31 cellular contexts compared by ENCODE assay signal in the genomic region with DNA sequence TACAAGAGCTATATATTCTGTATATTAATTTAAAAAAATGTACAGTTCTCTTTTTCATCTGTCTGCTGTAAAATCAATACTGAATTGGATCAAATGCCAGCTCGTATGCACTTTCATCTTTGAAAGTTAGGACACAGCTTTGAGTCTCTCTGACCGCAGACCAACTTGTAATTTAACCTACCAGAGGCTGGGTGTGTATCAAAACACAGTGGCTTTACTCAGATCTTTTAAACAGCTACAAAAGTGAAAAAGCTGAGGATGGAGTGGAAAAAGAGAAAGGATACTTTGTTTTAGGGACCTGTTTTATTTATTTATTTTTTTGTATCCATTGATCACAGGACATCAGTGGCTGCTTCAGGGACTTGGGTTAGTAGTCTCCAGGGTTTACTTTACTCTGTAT. TPM values are rescaled to one million over a fixed set of nuclear protein-coding genes. Genes with fewer than 3 reads are reported as not detected.
"Had no signal": no experiment of that assay in that cellular context is flagged by ENCODE, and none has a peak within 500 bp of the region (broad histone marks: within the 10 kb centered on the region; RNA-seq: fewer than 3 reads in every experiment).

No MANE protein-coding gene starts in this region.

- H3K9me3 Mint-ChIP-seq: activated CD4-positive, alpha-beta T cell treated with anti-CD3 and anti-CD28 coated beads, Interleukin-2, amount 10 ng/mL, durations not matched to agents 7 days and 5 days; activated naive CD4-positive, alpha-beta T cell treated with anti-CD3 and anti-CD28 coated beads, Interleukin-2, amount 50 U/mL, for 24 hours; activated naive CD8-positive, alpha-beta T cell treated with anti-CD3 and anti-CD28 coated beads, Interleukin-2, amount 10 ng/mL, durations not matched to agents 7 days and 5 days; activated T-cell treated with anti-CD3 and anti-CD28 coated beads, Interleukin-2, amount 50 U/mL, for 24 hours; activated T-helper 2 cell treated with anti-CD3 and anti-CD28 coated beads, Interferon-gamma antibody, Interleukin-2, Interleukin-4, amounts not matched to agents 10 μg/mL and 5 μg/mL and 100 μg/mL, durations not matched to agents 14 hours and 24 hours and 36 hours; T-helper 1 cell treated with Interleukin-12 subunit alpha and Interleukin-12 subunit beta and Interleukin-4 antibody, amounts not matched to agents 30 μg/mL and 1 μg/mL, for 36 hours; T-helper 2 cell treated with Interferon-gamma antibody and Interleukin-4, amounts not matched to agents 5 μg/mL and 100 μg/mL, for 36 hours had no signal

- ATAC-seq: activated CD8-positive, alpha-beta T cell treated with anti-CD3 and anti-CD28 coated beads, Interleukin-2, amount 10 ng/mL, durations not matched to agents 7 days and 5 days; body of pancreas had no signal

- DNase-seq: activated CD4-positive, alpha-beta T cell treated with anti-CD3 and anti-CD28 coated beads, Interleukin-2, amount 10 ng/mL, durations not matched to agents 7 days and 5 days; activated CD4-positive, alpha-beta T cell treated with anti-CD3 and anti-CD28 coated beads, Interleukin-2, amount 50 U/mL, for 48 hours; activated CD8-positive, alpha-beta T cell treated with anti-CD3 and anti-CD28 coated beads, Interleukin-2, amount 10 ng/mL, durations not matched to agents 7 days and 5 days; activated gamma-delta T cell; activated naive CD4-positive, alpha-beta T cell treated with Interleukin-2 at 50 U/mL for 16 hours; activated naive CD8-positive, alpha-beta T cell treated with anti-CD3 and anti-CD28 coated beads, Interleukin-2, amount 10 ng/mL, durations not matched to agents 7 days and 5 days; activated T-cell treated with anti-CD3 and anti-CD28 coated beads, Interleukin-2, amount 50 U/mL, for 24 hours; body of pancreas; caudate nucleus; Kasumi-1; KG1; MG63; NCI-H1048; NCI-H1105 treated with DMSO at 0.1 percent for 48 hours; NCI-H1436; NCI-H1694; NCI-H1930; NCI-H2081 treated with DMSO at 0.1 percent for 48 hours; NCI-H345; NCI-H526; NCI-H748 treated with DMSO at 0.1 percent for 48 hours; OCI-M1; SHP77; SK-N-SH had no signal

- H3K4me2 ChIP-seq: SK-N-SH had no signal

- H3K4me3 ChIP-seq: body of pancreas, MG63, SJCRH30 had no signal

- H3K4me1 Mint-ChIP-seq: activated CD4-positive, alpha-beta T cell treated with anti-CD3 and anti-CD28 coated beads, Interleukin-2, amount 10 ng/mL, durations not matched to agents 7 days and 5 days; activated naive CD8-positive, alpha-beta T cell treated with anti-CD3 and anti-CD28 coated beads, Interleukin-2, amount 10 ng/mL, durations not matched to agents 7 days and 5 days had no signal

- H3K4me3 Mint-ChIP-seq: activated CD4-positive, alpha-beta T cell treated with anti-CD3 and anti-CD28 coated beads, Interleukin-2, amount 10 ng/mL, durations not matched to agents 7 days and 5 days; activated CD8-positive, alpha-beta T cell treated with anti-CD3 and anti-CD28 coated beads, Interleukin-2, amount 10 ng/mL, durations not matched to agents 7 days and 5 days; activated naive CD4-positive, alpha-beta T cell treated with anti-CD3 and anti-CD28 coated beads, Interleukin-2, amount 50 U/mL, for 24 hours; activated naive CD8-positive, alpha-beta T cell treated with anti-CD3 and anti-CD28 coated beads, Interleukin-2, amount 10 ng/mL, durations not matched to agents 7 days and 5 days; activated T-cell treated with anti-CD3 and anti-CD28 coated beads, Interleukin-2, amount 50 U/mL, for 24 hours; T-helper 1 cell treated with Interleukin-12 subunit alpha and Interleukin-12 subunit beta and Interleukin-4 antibody, amounts not matched to agents 30 μg/mL and 1 μg/mL, for 36 hours; T-helper 2 cell treated with Interferon-gamma antibody and Interleukin-4, amounts not matched to agents 5 μg/mL and 100 μg/mL, for 36 hours had no signal

- H3K4me1 ChIP-seq: body of pancreas, SJCRH30 had no signal

- H3K27ac ChIP-seq: body of pancreas, SJCRH30 had no signal

- H3K9me3 ChIP-seq: body of pancreas, MG63, SJCRH30, SK-N-SH had no signal

- H3K27me3 ChIP-seq: body of pancreas, MG63, SJCRH30 had no signal

- H3K27me3 Mint-ChIP-seq: activated CD4-positive, alpha-beta T cell treated with anti-CD3 and anti-CD28 coated beads, Interleukin-2, amount 10 ng/mL, durations not matched to agents 7 days and 5 days; activated naive CD4-positive, alpha-beta T cell treated with anti-CD3 and anti-CD28 coated beads, Interleukin-2, amount 50 U/mL, for 24 hours; activated T-cell treated with anti-CD3 and anti-CD28 coated beads, Interleukin-2, amount 50 U/mL, for 24 hours had no signal

- H3K36me3 Mint-ChIP-seq: activated naive CD8-positive, alpha-beta T cell treated with anti-CD3 and anti-CD28 coated beads, Interleukin-2, amount 10 ng/mL, durations not matched to agents 7 days and 5 days had no signal

- H3K36me3 ChIP-seq: MG63, SJCRH30 had no signal

- H3K27ac Mint-ChIP-seq: activated CD4-positive, alpha-beta T cell treated with anti-CD3 and anti-CD28 coated beads, Interleukin-2, amount 10 ng/mL, durations not matched to agents 7 days and 5 days; activated CD8-positive, alpha-beta T cell treated with anti-CD3 and anti-CD28 coated beads, Interleukin-2, amount 10 ng/mL, durations not matched to agents 7 days and 5 days; activated naive CD4-positive, alpha-beta T cell treated with anti-CD3 and anti-CD28 coated beads, Interleukin-2, amount 50 U/mL, for 24 hours; activated naive CD8-positive, alpha-beta T cell treated with anti-CD3 and anti-CD28 coated beads, Interleukin-2, amount 10 ng/mL, durations not matched to agents 7 days and 5 days; activated T-cell treated with anti-CD3 and anti-CD28 coated beads, Interleukin-2, amount 50 U/mL, for 24 hours; activated T-helper 2 cell treated with anti-CD3 and anti-CD28 coated beads, Interferon-gamma antibody, Interleukin-2, Interleukin-4, amounts not matched to agents 10 μg/mL and 5 μg/mL and 100 μg/mL, durations not matched to agents 14 hours and 24 hours and 36 hours; T-helper 1 cell treated with Interleukin-12 subunit alpha and Interleukin-12 subunit beta and Interleukin-4 antibody, amounts not matched to agents 30 μg/mL and 1 μg/mL, for 36 hours; T-helper 2 cell treated with Interferon-gamma antibody and Interleukin-4, amounts not matched to agents 5 μg/mL and 100 μg/mL, for 36 hours had no signal

RNA-seq across cellular contexts. Expression of a gene that starts 44.1 kb away (rescaled TPM):
- total RNA-seq: bronchial epithelial cell, NCI-H460 had no signal
